7 cellular contexts compared by ENCODE assay signal in genomic region chr16:87463722-87464690, GRCh38. TPM values are rescaled to one million over a fixed set of nuclear protein-coding genes. Genes with fewer than 3 reads are reported as not detected.
A peak's percentile ranks its signal among the peaks of the same experiment; 100 is the strongest.
DNase-seq lines count a peak whose midpoint lies in the region; ATAC-seq and TF ChIP-seq lines count a peak whose summit lies in the region.

No MANE protein-coding gene starts in this region.

- TF ChIP-seq CTCF in mesothelial cell of epicardium (IDR thresholded peaks at IDR 0.05; ENCODE audit: unreplicated experiment): no peak

- H3K4me2 ChIP-seq in GM23248 (ENCODE audit: unreplicated experiment): peak overlapping the region; percentile 85

- no peaks in the 10 kb centered on the region for H3K27me3 Mint-ChIP-seq in central memory CD8-positive, alpha-beta T cell
- H3K27me3 Mint-ChIP-seq in mesothelial cell of epicardium (ENCODE audit: low read depth): no peaks in the 10 kb centered on the region

- no peaks in the 10 kb centered on the region for H3K9me3 Mint-ChIP-seq in central memory CD8-positive, alpha-beta T cell
- no peaks in the 10 kb centered on the region for H3K9me3 Mint-ChIP-seq in mesothelial cell of epicardium

- H3F3A ChIP-seq in GM23248 (ENCODE audit: insufficient read depth): peaks cover 39% of the 10 kb centered on the region

- peak overlapping the region; percentile 94 for H3K27ac Mint-ChIP-seq in central memory CD8-positive, alpha-beta T cell (ENCODE audit: low read depth)
- peak overlapping the region; percentile 88 for H3K27ac Mint-ChIP-seq in mesothelial cell of epicardium

- H3K79me2 ChIP-seq in GM23248 (ENCODE audit: insufficient read depth): peaks cover 85% of the 10 kb centered on the region

- H3K9me3 ChIP-seq in GM23248 (ENCODE audit: low read depth): no peaks in the 10 kb centered on the region

- H3K27ac ChIP-seq in GM23248 (peak overlapping the region; percentile 100), temporal lobe (ENCODE audit: low read depth, low read length) (peak overlapping the region; percentile 28)

- H3K36me3 Mint-ChIP-seq in central memory CD8-positive, alpha-beta T cell (ENCODE audit: insufficient read depth): peaks cover 5% of the 10 kb centered on the region
- H3K36me3 Mint-ChIP-seq in mesothelial cell of epicardium: peaks cover 2% of the 10 kb centered on the region

- H3K27me3 ChIP-seq in GM23248 (replicated peaks; ENCODE audit: insufficient read depth): no peaks in the 10 kb centered on the region

- ATAC-seq in SK-N-SH treated with all-trans-retinoic acid at 6 μM for 48 hours (peak; percentile 6; the same call in 2 of the 3 replicates), left lobe of liver (no peak)
- ATAC-seq in central memory CD8-positive, alpha-beta T cell (replicated peaks; ENCODE audit: extremely low read depth, poor library complexity, severe bottlenecking): peak; percentile 71

- peak overlapping the region; percentile 96 for H3K9ac ChIP-seq in GM23248

- H3K4me1 ChIP-seq in GM23248 (ENCODE audit: insufficient read depth): peaks cover 45% of the 10 kb centered on the region

- H2AFZ ChIP-seq in GM23248: peak overlapping the region; percentile 16; the same call in 1 of the 2 replicates

- 39% methylated on average over 21 to 22 of the region's 22 CpGs for WGBS in GM23248 (ENCODE audit: low coverage in 1 of 2, low lambda C conversion rate in 2 of 2, missing lambda C conversion rate in 2 of 2), 2 experiments

- no peaks in the 10 kb centered on the region for H3K36me3 ChIP-seq in GM23248 (ENCODE audit: low read depth)

- in situ Hi-C loops in GM23248 (cut with MboI): no loop called here

- peak overlapping the region; percentile 54 for H3K4me3 Mint-ChIP-seq in central memory CD8-positive, alpha-beta T cell
- H3K4me3 Mint-ChIP-seq in mesothelial cell of epicardium: no peak overlapping the region

- H4K20me1 ChIP-seq in GM23248 (ENCODE audit: insufficient read depth): no peaks in the 10 kb centered on the region; the same call in 1 of the 2 replicates

- H3K9me2 ChIP-seq in GM23248 (ENCODE audit: insufficient read depth): no peaks in the 10 kb centered on the region

- peak overlapping the region; percentile 62 for H3K4me3 ChIP-seq in GM23248

- DNase-seq in GM23248 (peak; percentile 79), mesothelial cell of epicardium (ENCODE audit: low spot score in 2 of 2, unreplicated experiment in 2 of 2) (no peak), left lobe of liver (ENCODE audit: low spot score) (no peak)
- DNase-seq in central memory CD8-positive, alpha-beta T cell (ENCODE audit: low spot score in 2 of 2): no peak
- DNase-seq in NK-92 treated with Interleukin-12 subunit alpha and Interleukin-12 subunit beta, amount 100 ng/mL, for 24 hours (lab: John Stamatoyannopoulos, UW): no peak

- H3K4me1 Mint-ChIP-seq in central memory CD8-positive, alpha-beta T cell: peaks cover 19% of the 10 kb centered on the region
- H3K4me1 Mint-ChIP-seq in mesothelial cell of epicardium: peaks cover 43% of the 10 kb centered on the region

TF ChIP-seq in SK-N-SH treated with all-trans-retinoic acid at 6 μM for 48 hours, 23 proteins besides CTCF, POLR2A, EP300 and RAD21:
- TF ChIP-seq PATZ1 (CRISPR knock-in tag; IDR thresholded peaks at IDR 0.05; ENCODE audit: borderline replicate concordance) (no peak), ZNF8 (CRISPR knock-in tag; IDR thresholded peaks at IDR 0.05) (no peak), ESRRG (CRISPR knock-in tag; IDR thresholded peaks at IDR 0.05) (no peak), CSDC2 (CRISPR knock-in tag; IDR thresholded peaks at IDR 0.05) (no peak), ZFP30 (CRISPR knock-in tag; IDR thresholded peaks at IDR 0.05) (no peak), TOX (CRISPR knock-in tag; IDR thresholded peaks at IDR 0.05; ENCODE audit: borderline replicate concordance) (no peak), OSR1 (CRISPR knock-in tag; IDR thresholded peaks at IDR 0.05) (no peak), RARB (CRISPR knock-in tag; IDR thresholded peaks at IDR 0.05) (no peak)

RNA-seq across cellular contexts. Expression of gene ZCCHC14, which starts 28.8 kb away (rescaled TPM):
- total RNA-seq in GM23248 (2014; rRNA removed; shearing (Covaris generic)): 5.4 and 6.3 TPM in 2 replicates
- 2.7 and 3.1 TPM in 2 replicates for polyA plus RNA-seq in GM23248 (2016; fragmentation: Nextera tagmentation; extraction: Ambion mirVana)
- 35.6 to 37.3 TPM (median 36.7 TPM) in 3 replicates for total RNA-seq in mesothelial cell of epicardium
- total RNA-seq in temporal lobe: 48.2 TPM
- total RNA-seq in left lobe of liver: 19.3 TPM
